In the genomic region with DNA sequence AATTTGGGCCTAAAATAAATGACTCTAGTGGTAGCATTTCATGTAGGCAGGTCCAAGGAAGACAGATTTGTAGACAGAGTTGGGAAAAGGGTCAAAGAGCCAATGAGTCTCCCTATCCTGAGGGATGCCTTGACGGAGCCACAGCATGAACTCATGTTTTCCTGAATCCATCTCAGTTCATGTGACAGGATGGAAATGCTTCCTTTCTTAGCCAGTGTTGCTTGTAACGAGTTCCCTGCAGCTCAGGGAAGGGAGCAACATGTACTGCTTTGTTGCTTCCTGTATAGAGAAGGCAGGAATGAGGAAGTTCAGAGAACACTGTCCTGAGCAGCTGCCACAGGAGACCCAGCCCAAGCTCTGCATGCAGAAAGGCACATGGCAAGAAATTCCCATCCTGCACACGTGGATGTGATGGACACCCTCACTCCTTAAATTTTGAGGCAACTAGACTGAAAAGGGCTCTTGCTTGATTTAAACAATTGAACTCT, we compare ENCODE assay signal across 1 cellular context.
A peak's percentile ranks its signal among the peaks of the same experiment; 100 is the strongest.
TF ChIP-seq lines count a peak whose summit lies in the region.

No MANE protein-coding gene starts in this region.

TF ChIP-seq in HepG2, 621 proteins besides CTCF, POLR2A, EP300 and RAD21 (continued from another document and continues in another):
- TF ChIP-seq, protein P1, sequence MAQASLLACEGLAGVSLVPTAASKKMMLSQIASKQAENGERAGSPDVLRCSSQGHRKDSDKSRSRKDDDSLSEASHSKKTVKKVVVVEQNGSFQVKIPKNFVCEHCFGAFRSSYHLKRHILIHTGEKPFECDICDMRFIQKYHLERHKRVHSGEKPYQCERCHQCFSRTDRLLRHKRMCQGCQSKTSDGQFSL (CRISPR knock-in tag; IDR thresholded peaks at IDR 0.05) = no peak
- TF ChIP-seq MED1 (CRISPR knock-in tag; IDR thresholded peaks at IDR 0.05) (0 out of 2 replicates have a peak, but pooled peaks have one; percentile 30), IKZF4 (CRISPR knock-in tag; IDR thresholded peaks at IDR 0.05; ENCODE audit: borderline replicate concordance, low read depth, not compliant biosample characterization) (no peak), ZNF788 (CRISPR knock-in tag; IDR thresholded peaks at IDR 0.05; ENCODE audit: borderline replicate concordance) (no peak), ZIK1 (CRISPR knock-in tag; IDR thresholded peaks at IDR 0.05; ENCODE audit: borderline replicate concordance, low read depth) (no peak), KLF9 (CRISPR knock-in tag; IDR thresholded peaks at IDR 0.05; ENCODE audit: low read depth) (no peak), NPAS2 (CRISPR knock-in tag; IDR thresholded peaks at IDR 0.05; ENCODE audit: borderline replicate concordance) (no peak), IRX3 (CRISPR knock-in tag; IDR thresholded peaks at IDR 0.05; ENCODE audit: borderline replicate concordance, low read depth) (no peak), GATAD2A (CRISPR knock-in tag; IDR thresholded peaks at IDR 0.05) (peak; percentile 54), ZFX (CRISPR knock-in tag; IDR thresholded peaks at IDR 0.05; ENCODE audit: low read depth) (no peak), NFRKB (IDR thresholded peaks at IDR 0.05) (no peak), HNF4A (CRISPR knock-in tag; IDR thresholded peaks at IDR 0.05) (peak; percentile 30; the same call in 1 of the 2 replicates), ZNF282 (IDR thresholded peaks at IDR 0.05; ENCODE audit: partially characterized antibody) (no peak), MYC (CRISPR knock-in tag; IDR thresholded peaks at IDR 0.05; ENCODE audit: borderline replicate concordance) (no peak; the same call in 1 of the 2 replicates), ZNF549 (CRISPR knock-in tag; IDR thresholded peaks at IDR 0.05) (no peak), ZNF446 (CRISPR knock-in tag; IDR thresholded peaks at IDR 0.05) (no peak), ATF7 (IDR thresholded peaks at IDR 0.05) (no peak), ATF7 (CRISPR knock-in tag; IDR thresholded peaks at IDR 0.05) (no peak), KAT2B (IDR thresholded peaks at IDR 0.05; ENCODE audit: borderline replicate concordance, low read depth, low read length) (no peak), ELF3 (CRISPR knock-in tag; IDR thresholded peaks at IDR 0.05) (peak; percentile 100), MIER2 (CRISPR knock-in tag; IDR thresholded peaks at IDR 0.05) (0 out of 2 replicates have a peak, but pooled peaks have one; percentile 30), SMARCC2 (IDR thresholded peaks at IDR 0.05) (no peak), SMAD9 (CRISPR knock-in tag; IDR thresholded peaks at IDR 0.05) (no peak), ZSCAN25 (CRISPR knock-in tag; IDR thresholded peaks at IDR 0.05) (no peak), CCDC6 (CRISPR knock-in tag; IDR thresholded peaks at IDR 0.05) (no peak), KLF6 (CRISPR knock-in tag; IDR thresholded peaks at IDR 0.05) (no peak), FOXK1 (CRISPR knock-in tag; IDR thresholded peaks at IDR 0.05; ENCODE audit: borderline replicate concordance, low read depth) (peak; percentile 43; the same call in 1 of the 2 replicates), NCOR1 (IDR thresholded peaks at IDR 0.05; ENCODE audit: borderline replicate concordance, low read length) (no peak), ZSCAN20 (CRISPR knock-in tag; IDR thresholded peaks at IDR 0.05; ENCODE audit: borderline replicate concordance) (no peak), TEAD3 (CRISPR knock-in tag; optimal IDR thresholded peaks at IDR 0.05; ENCODE audit: borderline replicate concordance) (peak; percentile 99), RFXANK (CRISPR knock-in tag; IDR thresholded peaks at IDR 0.05) (no peak), ZNF614 (CRISPR knock-in tag; IDR thresholded peaks at IDR 0.05; ENCODE audit: borderline replicate concordance) (peak; percentile 79), GPN1 (CRISPR knock-in tag; IDR thresholded peaks at IDR 0.05; ENCODE audit: borderline replicate concordance) (no peak)
- TF ChIP-seq, protein P2, sequence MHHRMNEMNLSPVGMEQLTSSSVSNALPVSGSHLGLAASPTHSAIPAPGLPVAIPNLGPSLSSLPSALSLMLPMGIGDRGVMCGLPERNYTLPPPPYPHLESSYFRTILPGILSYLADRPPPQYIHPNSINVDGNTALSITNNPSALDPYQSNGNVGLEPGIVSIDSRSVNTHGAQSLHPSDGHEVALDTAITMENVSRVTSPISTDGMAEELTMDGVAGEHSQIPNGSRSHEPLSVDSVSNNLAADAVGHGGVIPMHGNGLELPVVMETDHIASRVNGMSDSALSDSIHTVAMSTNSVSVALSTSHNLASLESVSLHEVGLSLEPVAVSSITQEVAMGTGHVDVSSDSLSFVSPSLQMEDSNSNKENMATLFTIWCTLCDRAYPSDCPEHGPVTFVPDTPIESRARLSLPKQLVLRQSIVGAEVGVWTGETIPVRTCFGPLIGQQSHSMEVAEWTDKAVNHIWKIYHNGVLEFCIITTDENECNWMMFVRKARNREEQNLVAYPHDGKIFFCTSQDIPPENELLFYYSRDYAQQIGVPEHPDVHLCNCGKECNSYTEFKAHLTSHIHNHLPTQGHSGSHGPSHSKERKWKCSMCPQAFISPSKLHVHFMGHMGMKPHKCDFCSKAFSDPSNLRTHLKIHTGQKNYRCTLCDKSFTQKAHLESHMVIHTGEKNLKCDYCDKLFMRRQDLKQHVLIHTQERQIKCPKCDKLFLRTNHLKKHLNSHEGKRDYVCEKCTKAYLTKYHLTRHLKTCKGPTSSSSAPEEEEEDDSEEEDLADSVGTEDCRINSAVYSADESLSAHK (CRISPR knock-in tag; IDR thresholded peaks at IDR 0.05; ENCODE audit: borderline replicate concordance) = no peak
- TF ChIP-seq, protein P3, sequence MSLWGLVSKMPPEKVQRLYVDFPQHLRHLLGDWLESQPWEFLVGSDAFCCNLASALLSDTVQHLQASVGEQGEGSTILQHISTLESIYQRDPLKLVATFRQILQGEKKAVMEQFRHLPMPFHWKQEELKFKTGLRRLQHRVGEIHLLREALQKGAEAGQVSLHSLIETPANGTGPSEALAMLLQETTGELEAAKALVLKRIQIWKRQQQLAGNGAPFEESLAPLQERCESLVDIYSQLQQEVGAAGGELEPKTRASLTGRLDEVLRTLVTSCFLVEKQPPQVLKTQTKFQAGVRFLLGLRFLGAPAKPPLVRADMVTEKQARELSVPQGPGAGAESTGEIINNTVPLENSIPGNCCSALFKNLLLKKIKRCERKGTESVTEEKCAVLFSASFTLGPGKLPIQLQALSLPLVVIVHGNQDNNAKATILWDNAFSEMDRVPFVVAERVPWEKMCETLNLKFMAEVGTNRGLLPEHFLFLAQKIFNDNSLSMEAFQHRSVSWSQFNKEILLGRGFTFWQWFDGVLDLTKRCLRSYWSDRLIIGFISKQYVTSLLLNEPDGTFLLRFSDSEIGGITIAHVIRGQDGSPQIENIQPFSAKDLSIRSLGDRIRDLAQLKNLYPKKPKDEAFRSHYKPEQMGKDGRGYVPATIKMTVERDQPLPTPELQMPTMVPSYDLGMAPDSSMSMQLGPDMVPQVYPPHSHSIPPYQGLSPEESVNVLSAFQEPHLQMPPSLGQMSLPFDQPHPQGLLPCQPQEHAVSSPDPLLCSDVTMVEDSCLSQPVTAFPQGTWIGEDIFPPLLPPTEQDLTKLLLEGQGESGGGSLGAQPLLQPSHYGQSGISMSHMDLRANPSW (CRISPR knock-in tag; IDR thresholded peaks at IDR 0.05; ENCODE audit: borderline replicate concordance) = no peak
- TF ChIP-seq, protein P4, sequence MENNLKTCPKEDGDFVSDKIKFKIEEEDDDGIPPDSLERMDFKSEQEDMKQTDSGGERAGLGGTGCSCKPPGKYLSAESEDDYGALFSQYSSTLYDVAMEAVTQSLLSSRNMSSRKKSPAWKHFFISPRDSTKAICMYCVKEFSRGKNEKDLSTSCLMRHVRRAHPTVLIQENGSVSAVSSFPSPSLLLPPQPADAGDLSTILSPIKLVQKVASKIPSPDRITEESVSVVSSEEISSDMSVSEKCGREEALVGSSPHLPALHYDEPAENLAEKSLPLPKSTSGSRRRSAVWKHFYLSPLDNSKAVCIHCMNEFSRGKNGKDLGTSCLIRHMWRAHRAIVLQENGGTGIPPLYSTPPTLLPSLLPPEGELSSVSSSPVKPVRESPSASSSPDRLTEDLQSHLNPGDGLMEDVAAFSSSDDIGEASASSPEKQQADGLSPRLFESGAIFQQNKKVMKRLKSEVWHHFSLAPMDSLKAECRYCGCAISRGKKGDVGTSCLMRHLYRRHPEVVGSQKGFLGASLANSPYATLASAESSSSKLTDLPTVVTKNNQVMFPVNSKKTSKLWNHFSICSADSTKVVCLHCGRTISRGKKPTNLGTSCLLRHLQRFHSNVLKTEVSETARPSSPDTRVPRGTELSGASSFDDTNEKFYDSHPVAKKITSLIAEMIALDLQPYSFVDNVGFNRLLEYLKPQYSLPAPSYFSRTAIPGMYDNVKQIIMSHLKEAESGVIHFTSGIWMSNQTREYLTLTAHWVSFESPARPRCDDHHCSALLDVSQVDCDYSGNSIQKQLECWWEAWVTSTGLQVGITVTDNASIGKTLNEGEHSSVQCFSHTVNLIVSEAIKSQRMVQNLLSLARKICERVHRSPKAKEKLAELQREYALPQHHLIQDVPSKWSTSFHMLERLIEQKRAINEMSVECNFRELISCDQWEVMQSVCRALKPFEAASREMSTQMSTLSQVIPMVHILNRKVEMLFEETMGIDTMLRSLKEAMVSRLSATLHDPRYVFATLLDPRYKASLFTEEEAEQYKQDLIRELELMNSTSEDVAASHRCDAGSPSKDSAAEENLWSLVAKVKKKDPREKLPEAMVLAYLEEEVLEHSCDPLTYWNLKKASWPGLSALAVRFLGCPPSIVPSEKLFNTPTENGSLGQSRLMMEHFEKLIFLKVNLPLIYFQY (CRISPR knock-in tag; IDR thresholded peaks at IDR 0.05; ENCODE audit: borderline replicate concordance) = no peak
- TF ChIP-seq, protein P5, sequence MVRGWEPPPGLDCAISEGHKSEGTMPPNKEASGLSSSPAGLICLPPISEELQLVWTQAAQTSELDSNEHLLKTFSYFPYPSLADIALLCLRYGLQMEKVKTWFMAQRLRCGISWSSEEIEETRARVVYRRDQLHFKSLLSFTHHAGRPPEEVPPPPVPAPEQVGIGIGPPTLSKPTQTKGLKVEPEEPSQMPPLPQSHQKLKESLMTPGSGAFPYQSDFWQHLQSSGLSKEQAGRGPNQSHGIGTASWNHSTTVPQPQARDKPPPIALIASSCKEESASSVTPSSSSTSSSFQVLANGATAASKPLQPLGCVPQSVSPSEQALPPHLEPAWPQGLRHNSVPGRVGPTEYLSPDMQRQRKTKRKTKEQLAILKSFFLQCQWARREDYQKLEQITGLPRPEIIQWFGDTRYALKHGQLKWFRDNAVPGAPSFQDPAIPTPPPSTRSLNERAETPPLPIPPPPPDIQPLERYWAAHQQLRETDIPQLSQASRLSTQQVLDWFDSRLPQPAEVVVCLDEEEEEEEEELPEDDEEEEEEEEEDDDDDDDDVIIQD (CRISPR knock-in tag; IDR thresholded peaks at IDR 0.05; ENCODE audit: low read depth) = peak; percentile 93
- TF ChIP-seq, protein P6, sequence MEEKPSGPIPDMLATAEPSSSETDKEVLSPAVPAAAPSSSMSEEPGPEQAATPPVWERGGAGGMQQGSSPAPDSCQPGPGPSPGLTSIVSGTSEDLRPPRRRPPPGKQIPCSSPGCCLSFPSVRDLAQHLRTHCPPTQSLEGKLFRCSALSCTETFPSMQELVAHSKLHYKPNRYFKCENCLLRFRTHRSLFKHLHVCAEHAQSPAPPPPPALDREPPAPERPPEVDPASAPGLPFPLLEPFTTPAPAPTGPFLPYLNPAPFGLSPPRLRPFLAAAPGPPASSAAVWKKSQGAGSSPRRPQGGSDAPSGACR (CRISPR knock-in tag; IDR thresholded peaks at IDR 0.05) = no peak
- TF ChIP-seq, protein P7, sequence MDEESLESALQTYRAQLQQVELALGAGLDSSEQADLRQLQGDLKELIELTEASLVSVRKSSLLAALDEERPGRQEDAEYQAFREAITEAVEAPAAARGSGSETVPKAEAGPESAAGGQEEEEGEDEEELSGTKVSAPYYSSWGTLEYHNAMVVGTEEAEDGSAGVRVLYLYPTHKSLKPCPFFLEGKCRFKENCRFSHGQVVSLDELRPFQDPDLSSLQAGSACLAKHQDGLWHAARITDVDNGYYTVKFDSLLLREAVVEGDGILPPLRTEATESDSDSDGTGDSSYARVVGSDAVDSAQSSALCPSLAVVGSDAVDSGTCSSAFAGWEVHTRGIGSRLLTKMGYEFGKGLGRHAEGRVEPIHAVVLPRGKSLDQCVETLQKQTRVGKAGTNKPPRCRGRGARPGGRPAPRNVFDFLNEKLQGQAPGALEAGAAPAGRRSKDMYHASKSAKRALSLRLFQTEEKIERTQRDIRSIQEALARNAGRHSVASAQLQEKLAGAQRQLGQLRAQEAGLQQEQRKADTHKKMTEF (CRISPR knock-in tag; IDR thresholded peaks at IDR 0.05) = no peak
- TF ChIP-seq, protein P8, sequence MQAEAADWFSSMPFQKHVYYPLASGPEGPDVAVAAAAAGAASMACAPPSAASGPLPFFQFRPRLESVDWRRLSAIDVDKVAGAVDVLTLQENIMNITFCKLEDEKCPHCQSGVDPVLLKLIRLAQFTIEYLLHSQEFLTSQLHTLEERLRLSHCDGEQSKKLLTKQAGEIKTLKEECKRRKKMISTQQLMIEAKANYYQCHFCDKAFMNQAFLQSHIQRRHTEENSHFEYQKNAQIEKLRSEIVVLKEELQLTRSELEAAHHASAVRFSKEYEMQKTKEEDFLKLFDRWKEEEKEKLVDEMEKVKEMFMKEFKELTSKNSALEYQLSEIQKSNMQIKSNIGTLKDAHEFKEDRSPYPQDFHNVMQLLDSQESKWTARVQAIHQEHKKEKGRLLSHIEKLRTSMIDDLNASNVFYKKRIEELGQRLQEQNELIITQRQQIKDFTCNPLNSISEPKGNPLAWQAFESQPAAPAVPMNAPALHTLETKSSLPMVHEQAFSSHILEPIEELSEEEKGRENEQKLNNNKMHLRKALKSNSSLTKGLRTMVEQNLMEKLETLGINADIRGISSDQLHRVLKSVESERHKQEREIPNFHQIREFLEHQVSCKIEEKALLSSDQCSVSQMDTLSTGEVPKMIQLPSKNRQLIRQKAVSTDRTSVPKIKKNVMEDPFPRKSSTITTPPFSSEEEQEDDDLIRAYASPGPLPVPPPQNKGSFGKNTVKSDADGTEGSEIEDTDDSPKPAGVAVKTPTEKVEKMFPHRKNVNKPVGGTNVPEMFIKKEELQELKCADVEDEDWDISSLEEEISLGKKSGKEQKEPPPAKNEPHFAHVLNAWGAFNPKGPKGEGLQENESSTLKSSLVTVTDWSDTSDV (CRISPR knock-in tag; IDR thresholded peaks at IDR 0.05) = no peak
- TF ChIP-seq, protein P9, sequence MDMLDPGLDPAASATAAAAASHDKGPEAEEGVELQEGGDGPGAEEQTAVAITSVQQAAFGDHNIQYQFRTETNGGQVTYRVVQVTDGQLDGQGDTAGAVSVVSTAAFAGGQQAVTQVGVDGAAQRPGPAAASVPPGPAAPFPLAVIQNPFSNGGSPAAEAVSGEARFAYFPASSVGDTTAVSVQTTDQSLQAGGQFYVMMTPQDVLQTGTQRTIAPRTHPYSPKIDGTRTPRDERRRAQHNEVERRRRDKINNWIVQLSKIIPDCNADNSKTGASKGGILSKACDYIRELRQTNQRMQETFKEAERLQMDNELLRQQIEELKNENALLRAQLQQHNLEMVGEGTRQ (IDR thresholded peaks at IDR 0.05; ENCODE audit: low read depth, low read length) = no peak
- TF ChIP-seq, protein P9 (CRISPR knock-in tag; IDR thresholded peaks at IDR 0.05; ENCODE audit: borderline replicate concordance) = no peak
